Comparison of ENCODE assay signal across 15 cellular contexts in the genomic region with DNA sequence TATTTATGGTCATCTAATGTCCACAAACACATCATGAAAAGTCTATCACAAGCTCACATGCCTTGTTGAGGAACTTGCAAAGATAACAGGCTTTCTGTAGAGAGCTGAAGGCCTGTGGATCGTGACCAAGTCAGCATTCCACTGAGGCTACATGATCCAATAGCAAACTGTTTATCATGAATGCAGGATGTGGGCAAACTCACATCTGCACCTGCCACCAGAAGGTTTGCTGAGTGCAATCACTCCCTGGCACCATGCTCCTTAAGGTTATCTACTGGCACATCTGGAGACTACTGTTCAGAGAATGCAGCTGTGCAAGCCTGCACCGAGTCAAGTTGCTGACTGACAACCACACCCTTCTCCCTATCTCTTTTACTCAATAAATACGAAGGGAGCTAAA.
DNase-seq lines count a peak whose midpoint lies in the region; ATAC-seq and TF ChIP-seq lines count a peak whose summit lies in the region.
"Had no signal": no experiment of that assay in that cellular context is flagged by ENCODE, and none has a peak within 500 bp of the region (broad histone marks: within the 10 kb centered on the region; RNA-seq: fewer than 3 reads in every experiment).

No MANE protein-coding gene starts in this region.

- H3K4me1 ChIP-seq in trophoblast cell (ENCODE audit: control insufficient read depth in 1 of 2, insufficient read depth in 2 of 2, low read length in 2 of 2): no peaks in the 10 kb centered on the region
- no peaks in the 10 kb centered on the region for H3K4me1 ChIP-seq in foreskin keratinocyte
- H3K4me1 ChIP-seq: Peyer's patch, SJCRH30 had no signal

- peaks cover 2% of the 10 kb centered on the region for H3K9me3 ChIP-seq in trophoblast cell (ENCODE audit: insufficient read depth, low read depth, low read length)
- H3K9me3 ChIP-seq: Peyer's patch, SJCRH30 had no signal

- no peak overlapping the region for H2AK5ac ChIP-seq in trophoblast cell (ENCODE audit: low read length)

- no peaks in the 10 kb centered on the region for H3K36me3 ChIP-seq in trophoblast cell (ENCODE audit: control insufficient read depth in 1 of 2, insufficient read depth in 2 of 2, low read length in 2 of 2)
- H3K36me3 ChIP-seq: SJCRH30 had no signal

- no CpG with 5 or more reads among the region's 3 CpGs for WGBS in trophoblast cell (ENCODE audit: extremely low coverage, insufficient coverage, insufficient read length)

- H3K9ac ChIP-seq in trophoblast cell (ENCODE audit: low read length): no peak overlapping the region

- H4K12ac ChIP-seq in trophoblast cell (ENCODE audit: low read depth, low read length): no peak overlapping the region

- no peak overlapping the region for H3K23ac ChIP-seq in trophoblast cell (ENCODE audit: low read length)

- no peak overlapping the region for H2BK5ac ChIP-seq in trophoblast cell (ENCODE audit: low read depth, low read length, poor library complexity)

- H3K79me1 ChIP-seq in trophoblast cell (ENCODE audit: low read length): no peaks in the 10 kb centered on the region

- no peak overlapping the region for H4K8ac ChIP-seq in trophoblast cell (ENCODE audit: low read depth, low read length)

- no peak for ATAC-seq in foreskin keratinocyte

- H3K4me3 ChIP-seq in choroid plexus epithelial cell (ENCODE audit: low read depth, low read length) (no peak overlapping the region), trophoblast cell (ENCODE audit: low read depth, low read length) (no peak overlapping the region)
- H3K4me3 ChIP-seq: Peyer's patch, SJCRH30 had no signal

- H3K79me2 ChIP-seq in trophoblast cell (ENCODE audit: control insufficient read depth, insufficient read depth, low read length, poor library complexity): no peaks in the 10 kb centered on the region

- DNase-seq in Daoy (ENCODE audit: low read depth) (peak; percentile 17), OCI-M1 (lab: John Stamatoyannopoulos, UW) (peak; percentile 6), choroid plexus epithelial cell (ENCODE audit: low read depth) (peak; percentile 66), trophoblast cell (peak; percentile 18 to 81), NCI-H526 (lab: John Stamatoyannopoulos, UW) (no peak), foreskin keratinocyte (no peak), NCI-H146 treated with DMSO at 0.1 percent for 48 hours (lab: John Stamatoyannopoulos, UW; ENCODE audit: unreplicated experiment) (no peak)
- DNase-seq in stimulated activated CD4-positive, alpha-beta T cell treated with anti-CD3 and anti-CD28 coated beads, Interleukin-2, amount 100 ng/mL, for 24 hours: no peak
- DNase-seq: Kasumi-1, NCI-H1417 treated with DMSO at 0.1 percent for 48 hours, NCI-H1930, NCI-H510A treated with DMSO at 0.1 percent for 48 hours, NCI-H774, Peyer's patch, SJCRH30 had no signal

- H4K91ac ChIP-seq in trophoblast cell (ENCODE audit: low read depth, low read length): no peak overlapping the region

- H2BK120ac ChIP-seq in trophoblast cell (ENCODE audit: insufficient read depth, low read length, poor library complexity): no peak overlapping the region

- H3K4ac ChIP-seq in trophoblast cell (ENCODE audit: low read depth, low read length): no peak overlapping the region

- H3K27me3 ChIP-seq in trophoblast cell (ENCODE audit: insufficient read depth, low read length) (no peaks in the 10 kb centered on the region), foreskin keratinocyte (peaks cover 11% of the 10 kb centered on the region)
- H3K27me3 ChIP-seq: Peyer's patch, SJCRH30 had no signal

- H3K14ac ChIP-seq in trophoblast cell (ENCODE audit: low read length): no peak overlapping the region

- H2BK12ac ChIP-seq in trophoblast cell (ENCODE audit: low read length): no peak overlapping the region

- H3K27ac ChIP-seq in trophoblast cell (ENCODE audit: low read depth, low read length) (no peak overlapping the region), foreskin keratinocyte (no peak overlapping the region)
- H3K27ac ChIP-seq: Peyer's patch, SJCRH30 had no signal

- TF ChIP-seq CTCF in choroid plexus epithelial cell (conservative IDR thresholded peaks at IDR 0.05; ENCODE audit: low read depth, low read length) (no peak), foreskin keratinocyte (conservative IDR thresholded peaks at IDR 0.05) (no peak)

- no peak overlapping the region for H3K4me2 ChIP-seq in trophoblast cell (ENCODE audit: low read length)

- H3K18ac ChIP-seq in trophoblast cell (ENCODE audit: low read length): no peak overlapping the region

- no peak overlapping the region for H2AFZ ChIP-seq in trophoblast cell (ENCODE audit: insufficient read depth, low read length, poor library complexity)

Comparison
In these comparisons a context has a peak if more than half of its experiments do, and no peak if none do; other contexts are left out.
1. DNase-seq: peak in Daoy (single experiment), OCI-M1 (single experiment), choroid plexus epithelial cell (single experiment) and trophoblast cell (2 of 2); none in NCI-H526 (0 of 2), foreskin keratinocyte (0 of 2), stimulated activated CD4-positive, alpha-beta T cell treated with anti-CD3 and anti-CD28 coated beads, Interleukin-2, amount 100 ng/mL, for 24 hours (0 of 2) and NCI-H146 treated with DMSO at 0.1 percent for 48 hours (single experiment).